In the genomic region with DNA sequence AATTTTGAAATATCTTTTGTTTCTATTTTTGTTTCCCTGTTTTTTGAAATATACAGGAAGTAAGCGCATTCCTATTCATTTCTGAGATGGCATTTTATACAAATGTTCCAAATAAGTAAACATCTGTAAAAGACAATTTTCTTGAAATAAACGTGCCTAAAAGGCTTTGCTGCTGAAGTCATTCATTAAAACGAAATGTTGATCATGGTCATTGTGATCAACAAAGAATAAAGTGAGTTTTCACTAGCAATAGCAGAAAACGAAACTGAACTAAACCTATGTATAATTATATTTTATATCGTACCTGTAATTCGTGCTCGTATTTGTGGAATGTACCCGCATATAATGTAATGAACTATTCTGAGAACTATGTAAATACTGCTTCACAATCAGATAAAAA, we compare ENCODE assay signal across 12 cellular contexts.
DNase-seq lines count a peak whose midpoint lies in the region; ATAC-seq and TF ChIP-seq lines count a peak whose summit lies in the region.
"Had no signal": no experiment of that assay in that cellular context is flagged by ENCODE, and none has a peak within 500 bp of the region (broad histone marks: within the 10 kb centered on the region; RNA-seq: fewer than 3 reads in every experiment).

No MANE protein-coding gene starts in this region.

- intact Hi-C loops in Panc1 (cut with micrococcal nuclease; ENCODE audit: unreplicated experiment), result no loop called here
- intact Hi-C loops in ovary (cut with DNase I), result no loop called here

- H3K27ac ChIP-seq in AG04450 (ENCODE audit: low read depth, low read length) (no peak overlapping the region), Panc1 (ENCODE audit: low read length) (peak overlapping the region; percentile 48; the same call in 1 of the 2 replicates), fibroblast of lung (ENCODE audit: insufficient read depth, low read length) (peak overlapping the region; percentile 3), ovary (peak overlapping the region in 1 of 2 donors; percentile 60)
- H3K27ac ChIP-seq: BLaER1 had no signal

- in situ Hi-C loops in Panc1 (cut with HindIII; ENCODE audit: low pct_unique_long_range_greater_than_20kb, low sequenced_read_pairs), result no loop called here

- no peak for TF ChIP-seq EP300 in ovary (IDR thresholded peaks at IDR 0.05)

- peak overlapping the region; percentile 64 for H2AFZ ChIP-seq in fibroblast of lung (ENCODE audit: low read length)

- POLR2A ChIA-PET in AG04450 (lab: Yijun Ruan, JAX), result no interaction called here
- POLR2A ChIA-PET in Panc1 (lab: Charles Lee), result no interaction called here

- H3K36me3 ChIP-seq in Panc1 (ENCODE audit: control insufficient read depth, insufficient read depth, low read length), result no peaks in the 10 kb centered on the region
- H3K36me3 ChIP-seq in fibroblast of lung (ENCODE audit: control insufficient read depth, insufficient read depth, low read length), result no peaks in the 10 kb centered on the region
- no peaks in the 10 kb centered on the region for H3K36me3 ChIP-seq in ovary

- H3K4me2 ChIP-seq in fibroblast of lung (ENCODE audit: extremely low read depth, insufficient read depth, low read length), result peak overlapping the region; percentile 93
- H3K4me2 ChIP-seq: BLaER1 had no signal

- BruUV-seq in Panc1 (replicated peaks; lab: Mats Ljungman, UMichigan), result no TSS peak

- ATAC-seq in Panc1, result no peak
- no peak for ATAC-seq in GM21576 (IDR thresholded peaks at IDR 0.05; ENCODE audit: unreplicated experiment)
- ATAC-seq: effector memory CD8-positive, alpha-beta T cell had no signal

- TF ChIP-seq POLR2A in ovary (IDR thresholded peaks at IDR 0.05), result no peak

- TF ChIP-seq CTCF in AG04450 (IDR thresholded peaks at IDR 0.05; ENCODE audit: low read depth, low read length), result no peak
- no peak for TF ChIP-seq CTCF in Panc1 (IDR thresholded peaks at IDR 0.05)
- TF ChIP-seq CTCF in fibroblast of lung (conservative IDR thresholded peaks at IDR 0.05 in 1 of 2, IDR thresholded peaks at IDR 0.05 in 1 of 2; ENCODE audit: low read depth in 1 of 2, low read length in 2 of 2), result no peak
- no peak for TF ChIP-seq CTCF in ovary (IDR thresholded peaks at IDR 0.05)

- H3K9ac ChIP-seq in fibroblast of lung (ENCODE audit: insufficient read depth, low read length), result no peak overlapping the region
- H3K9ac ChIP-seq: BLaER1 had no signal

- H3K79me2 ChIP-seq in fibroblast of lung (ENCODE audit: control insufficient read depth, insufficient read depth, low read length), result no peaks in the 10 kb centered on the region

- 6 to 22% (median 7%) methylated on average over 8 of the region's 8 CpGs for WGBS in ovary, 3 donors

- H3K27me3 ChIP-seq in AG04450 (ENCODE audit: control insufficient read depth, insufficient read depth, low read length) (no peaks in the 10 kb centered on the region), Panc1 (ENCODE audit: control insufficient read depth, insufficient read depth, low read length) (no peaks in the 10 kb centered on the region), fibroblast of lung (ENCODE audit: control insufficient read depth, insufficient read depth, low read length) (no peaks in the 10 kb centered on the region), ovary (no peaks in the 10 kb centered on the region)
- H3K27me3 ChIP-seq: BLaER1 had no signal

- CTCF ChIA-PET in AG04450 (lab: Charles Lee), result interaction anchor here (1.1 kb wide), 1 partner anchor 152 kb away, joined by 5 read pairs; no protein-coding TSS in a partner anchor
- CTCF ChIA-PET in Panc1 (lab: Charles Lee), result no interaction called here

- DNase-seq in AG04450 (ENCODE audit: low read depth, low spot score) (no peak), Panc1 (ENCODE audit: low read depth, low spot score) (no peak), fibroblast of lung (ENCODE audit: low read depth in 2 of 2) (no peak), ovary (no peak), DMS153 (lab: John Stamatoyannopoulos, UW) (no peak), NCI-H146 treated with DMSO at 0.1 percent for 48 hours (lab: John Stamatoyannopoulos, UW; ENCODE audit: unreplicated experiment) (no peak), NCI-H82 treated with DMSO at 0.1 percent for 48 hours (lab: John Stamatoyannopoulos, UW; ENCODE audit: unreplicated experiment) (no peak)
- DNase-seq: activated CD8-positive, alpha-beta memory T cell treated with anti-CD3 and anti-CD28 coated beads, Interleukin-2, amount 50 U/mL, for 48 hours; effector memory CD8-positive, alpha-beta T cell; KG1 had no signal

- H4K20me1 ChIP-seq in fibroblast of lung (ENCODE audit: control insufficient read depth, extremely low read depth, insufficient read depth, low read length), result no peaks in the 10 kb centered on the region

- H3K4me3 ChIP-seq in AG04450 (ENCODE audit: low read depth, low read length), result peak overlapping the region; percentile 34
- H3K4me3 ChIP-seq in Panc1 (ENCODE audit: low read depth in 2 of 2, low read length in 2 of 2), result peak overlapping the region in 1 of 2 experiments; percentile 16; a peak in 2 of 4 replicates
- peak overlapping the region; percentile 38 to 73 (median 42) for H3K4me3 ChIP-seq in fibroblast of lung (replicated peaks in 1 of 4; ENCODE audit: control extremely low read depth in 1 of 4, insufficient read depth in 1 of 4, low read depth in 3 of 4, low read length in 4 of 4)
- peak overlapping the region; percentile 28 for H3K4me3 ChIP-seq in ovary
- H3K4me3 ChIP-seq: BLaER1 had no signal

- H3K9me3 ChIP-seq in AG04450 (ENCODE audit: control insufficient read depth, insufficient read depth, low read length) (no peaks in the 10 kb centered on the region), Panc1 (ENCODE audit: control insufficient read depth, insufficient read depth, low read depth, low read length) (no peaks in the 10 kb centered on the region), fibroblast of lung (ENCODE audit: control insufficient read depth, insufficient read depth, low read depth, low read length) (no peaks in the 10 kb centered on the region), ovary (no peaks in the 10 kb centered on the region)
- H3K9me3 ChIP-seq: BLaER1 had no signal

- H3K4me1 ChIP-seq in Panc1 (ENCODE audit: control insufficient read depth, insufficient read depth, low read length), result peaks cover 12% of the 10 kb centered on the region
- H3K4me1 ChIP-seq in fibroblast of lung (ENCODE audit: control insufficient read depth, extremely low read depth, insufficient read depth, low read length), result peaks cover 5% of the 10 kb centered on the region
- peaks cover 3% of the 10 kb centered on the region for H3K4me1 ChIP-seq in ovary (ENCODE audit: insufficient read depth)
- H3K4me1 ChIP-seq: BLaER1 had no signal
